In genomic region chr17:73480740-73481139, GRCh38 we compare ENCODE assay signal across 15 cellular contexts.
DNase-seq lines count a peak whose midpoint lies in the region; ATAC-seq lines count a peak whose summit lies in the region.
"Had no signal": no experiment of that assay in that cellular context is flagged by ENCODE, and none has a peak within 500 bp of the region (broad histone marks: within the 10 kb centered on the region; RNA-seq: fewer than 3 reads in every experiment).

No MANE protein-coding gene starts in this region.

- DNase-seq in NCI-H69 (lab: John Stamatoyannopoulos, UW) (peak; percentile 25), Right ventricle myocardium inferior (ENCODE audit: missing footprints) (no peak), posterior cingulate gyrus (peak in 8 of 10 donors; percentile 20 to 91 (median 58)), KG1 (lab: John Stamatoyannopoulos, UW) (no peak), midbrain (lab: John Stamatoyannopoulos, UW) (no peak)
- no peak for DNase-seq in activated CD8-positive, alpha-beta T cell treated with anti-CD3 and anti-CD28 coated beads, Interleukin-2, amount 10 ng/mL, durations not matched to agents 7 days and 5 days
- no peak for DNase-seq in activated naive CD4-positive, alpha-beta T cell (lab: John Stamatoyannopoulos, UW)
- DNase-seq: activated CD8-positive, alpha-beta memory T cell treated with anti-CD3 and anti-CD28 coated beads for 24 hours; activated gamma-delta T cell; C1 segment of cervical spinal cord; DND-41; effector memory CD4-positive, alpha-beta T cell; NCI-H2107; pancreas had no signal

- no peak overlapping the region for H3K27ac Mint-ChIP-seq in activated CD8-positive, alpha-beta T cell treated with anti-CD3 and anti-CD28 coated beads, Interleukin-2, amount 10 ng/mL, durations not matched to agents 7 days and 5 days

- POLR2A ChIA-PET in activated CD8-positive, alpha-beta T cell treated with anti-CD3 and anti-CD28 coated beads, Interleukin-2, amount 10 ng/mL, durations not matched to agents 7 days and 5 days (lab: Charles Lee) = no interaction called here

- ATAC-seq in GM19351 (IDR thresholded peaks at IDR 0.05; ENCODE audit: unreplicated experiment) = peak; percentile 45
- peak; percentile 89 for ATAC-seq in Right ventricle myocardium inferior
- ATAC-seq in activated CD8-positive, alpha-beta T cell treated with anti-CD3 and anti-CD28 coated beads, Interleukin-2, amount 10 ng/mL, durations not matched to agents 7 days and 5 days = no peak
- ATAC-seq: pancreas had no signal

- intact Hi-C loops in Right ventricle myocardium inferior (cut with DNase I) = loop anchor here (2.0 to 5.0 kb wide), 2 partner anchors 52 to 53 kb away; no protein-coding TSS in a partner anchor
- intact Hi-C loops in posterior cingulate gyrus (cut with DNase I) = no loop called here

- CTCF ChIA-PET in activated CD8-positive, alpha-beta T cell treated with anti-CD3 and anti-CD28 coated beads, Interleukin-2, amount 10 ng/mL, durations not matched to agents 7 days and 5 days (lab: Charles Lee) = no interaction called here

- H3K27me3 Mint-ChIP-seq in activated CD8-positive, alpha-beta T cell treated with anti-CD3 and anti-CD28 coated beads, Interleukin-2, amount 10 ng/mL, durations not matched to agents 7 days and 5 days (ENCODE audit: low read depth) = no peaks in the 10 kb centered on the region

- no peak overlapping the region for H3K4me3 Mint-ChIP-seq in activated CD8-positive, alpha-beta T cell treated with anti-CD3 and anti-CD28 coated beads, Interleukin-2, amount 10 ng/mL, durations not matched to agents 7 days and 5 days

- peaks cover 5% of the 10 kb centered on the region for H3K36me3 Mint-ChIP-seq in activated CD8-positive, alpha-beta T cell treated with anti-CD3 and anti-CD28 coated beads, Interleukin-2, amount 10 ng/mL, durations not matched to agents 7 days and 5 days (ENCODE audit: low read depth)

- peaks cover 4% of the 10 kb centered on the region for H3K9me3 Mint-ChIP-seq in activated CD8-positive, alpha-beta T cell treated with anti-CD3 and anti-CD28 coated beads, Interleukin-2, amount 10 ng/mL, durations not matched to agents 7 days and 5 days (ENCODE audit: insufficient read depth)

- H3K4me1 Mint-ChIP-seq in activated CD8-positive, alpha-beta T cell treated with anti-CD3 and anti-CD28 coated beads, Interleukin-2, amount 10 ng/mL, durations not matched to agents 7 days and 5 days (ENCODE audit: low read depth) = no peaks in the 10 kb centered on the region

Comparison
In these comparisons a context has a peak if more than half of its experiments do, and no peak if none do; other contexts are left out.
1. DNase-seq: peak in NCI-H69 (single experiment) and posterior cingulate gyrus (8 of 10); none in Right ventricle myocardium inferior (single experiment), KG1 (single experiment), activated CD8-positive, alpha-beta T cell treated with anti-CD3 and anti-CD28 coated beads, Interleukin-2, amount 10 ng/mL, durations not matched to agents 7 days and 5 days (single experiment), activated naive CD4-positive, alpha-beta T cell (0 of 4) and midbrain (single experiment).